Comparison of ENCODE assay signal across 8 cellular contexts in the genomic region with DNA sequence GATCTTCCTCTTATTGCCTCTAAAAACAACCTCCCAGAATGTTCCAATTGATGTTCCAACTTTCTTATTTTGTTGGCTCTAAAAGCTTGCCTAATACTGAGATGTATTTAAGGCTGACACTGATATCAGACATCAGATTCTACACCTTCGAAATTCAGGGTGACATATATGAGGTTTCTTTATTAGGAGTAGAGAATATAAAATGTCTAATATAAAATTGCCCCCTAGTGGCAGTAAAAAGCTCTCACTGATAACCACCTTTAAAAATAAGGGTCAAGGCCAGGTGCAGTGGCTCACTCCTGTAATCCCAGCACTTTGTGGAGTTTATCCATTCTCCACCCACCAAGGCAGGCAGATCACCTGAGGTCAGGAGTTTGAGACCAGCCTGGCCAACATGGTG.
DNase-seq lines count a peak whose midpoint lies in the region; ATAC-seq and TF ChIP-seq lines count a peak whose summit lies in the region.

No MANE protein-coding gene starts in this region.

- no peak overlapping the region for H3K4me3 Mint-ChIP-seq in neural crest cell

- no peak overlapping the region for H3K4me3 ChIP-seq in ACC112 (ENCODE audit: low read depth, low read length)
- H3K4me3 ChIP-seq in adipocyte (ENCODE audit: low read length) = no peak overlapping the region
- no peak overlapping the region for H3K4me3 ChIP-seq in Peyer's patch

- no peaks in the 10 kb centered on the region for H3K27me3 ChIP-seq in ACC112 (ENCODE audit: insufficient read depth, low read length)
- no peaks in the 10 kb centered on the region for H3K27me3 ChIP-seq in adipocyte (replicated peaks; ENCODE audit: control insufficient read depth, insufficient read depth, low read length)
- no peaks in the 10 kb centered on the region for H3K27me3 ChIP-seq in Peyer's patch

- no peaks in the 10 kb centered on the region for H3K79me2 ChIP-seq in ACC112 (ENCODE audit: control insufficient read depth, insufficient read depth, low read length, unreplicated experiment)

- H3K36me3 ChIP-seq in ACC112 (ENCODE audit: insufficient read depth, low read length) (no peaks in the 10 kb centered on the region), adipocyte (ENCODE audit: control insufficient read depth, insufficient read depth, low read length, severe bottlenecking) (no peaks in the 10 kb centered on the region), Peyer's patch (no peaks in the 10 kb centered on the region)

- H3K27ac Mint-ChIP-seq in neural crest cell (ENCODE audit: unreplicated experiment) = no peak overlapping the region

- H3K27ac ChIP-seq in ACC112 (ENCODE audit: low read depth, low read length) (no peak overlapping the region), Peyer's patch (no peak overlapping the region)

- peak overlapping the region; percentile 70 for H2AFZ ChIP-seq in ACC112 (ENCODE audit: low read length, unreplicated experiment)

- ATAC-seq in GM19351 (IDR thresholded peaks at IDR 0.05; ENCODE audit: unreplicated experiment) = peak; percentile 86

- no peaks in the 10 kb centered on the region for H3K9me3 ChIP-seq in adipocyte (ENCODE audit: control insufficient read depth, low read length)
- H3K9me3 ChIP-seq in Peyer's patch = no peaks in the 10 kb centered on the region

- H3K27me3 Mint-ChIP-seq in neural crest cell (ENCODE audit: low read depth) = no peaks in the 10 kb centered on the region

- H3K4me1 Mint-ChIP-seq in neural crest cell = no peaks in the 10 kb centered on the region

- H3K4me1 ChIP-seq in ACC112 (ENCODE audit: control insufficient read depth, insufficient read depth, low read length, unreplicated experiment) = peaks cover 6% of the 10 kb centered on the region
- no peaks in the 10 kb centered on the region for H3K4me1 ChIP-seq in adipocyte (ENCODE audit: control insufficient read depth, insufficient read depth, low read length)
- H3K4me1 ChIP-seq in Peyer's patch = no peaks in the 10 kb centered on the region

- TF ChIP-seq CTCF in LNCAP (IDR thresholded peaks at IDR 0.05) (peak; percentile 55), neural crest cell (conservative IDR thresholded peaks at IDR 0.05) (peak; percentile 72), Peyer's patch (IDR thresholded peaks at IDR 0.05) (peak in 3 of 6 experiments; percentile 9 to 41 (median 12))

- H3K9me3 Mint-ChIP-seq in neural crest cell = no peaks in the 10 kb centered on the region

- DNase-seq in adipocyte (ENCODE audit: low read depth) (peak; percentile 45), neural crest cell (ENCODE audit: low read depth, low spot score) (no peak), Peyer's patch (no peak), activated T-cell treated with anti-CD3 and anti-CD28 coated beads for 4 hours (no peak), amniotic stem cell (lab: John Stamatoyannopoulos, UW) (no peak)

- H3K36me3 Mint-ChIP-seq in neural crest cell (ENCODE audit: low read depth) = no peaks in the 10 kb centered on the region

- TF ChIP-seq POLR2A in Peyer's patch (IDR thresholded peaks at IDR 0.05) = no peak

- no peak overlapping the region for H3K9ac ChIP-seq in adipocyte (ENCODE audit: low read length)
